Comparison of ENCODE assay signal across 9 cellular contexts in the genomic region with DNA sequence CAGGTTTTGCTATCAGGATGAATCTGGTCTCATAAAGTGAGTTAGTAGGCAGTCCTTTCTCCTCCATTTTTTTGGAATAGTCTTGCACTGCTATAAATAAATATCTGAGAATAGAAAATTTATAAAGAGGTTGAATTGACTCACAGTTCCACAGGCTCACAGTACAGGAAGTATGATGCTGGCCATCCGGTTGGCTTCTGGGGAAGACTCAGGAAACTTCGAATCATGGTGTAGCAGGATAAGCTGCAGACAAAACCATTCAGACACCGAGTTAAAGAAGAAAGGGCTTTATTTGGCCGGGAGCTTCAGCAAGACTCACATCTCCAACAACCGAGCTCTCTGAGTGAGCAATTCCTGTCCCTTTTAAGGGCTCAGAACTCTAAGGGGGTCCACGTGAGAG.
"Had no signal": no experiment of that assay in that cellular context is flagged by ENCODE, and none has a peak within 500 bp of the region (broad histone marks: within the 10 kb centered on the region; RNA-seq: fewer than 3 reads in every experiment).

No MANE protein-coding gene starts in this region.

- H3K4me2 ChIP-seq: GM23338 had no signal

- DNase-seq: H9, HCEC 1CT, IMR-90 had no signal

- ATAC-seq: GM23338, K562 had no signal

- H2AFZ ChIP-seq: GM23338 had no signal

- H3K27ac ChIP-seq: HL-60 had no signal

- H3K4me3 ChIP-seq: GM23338, K562 had no signal

- FAIRE-seq: H1, H54, HTR-8/SVneo, K562 had no signal
